12 cellular contexts compared by ENCODE assay signal in genomic region chr13:89307278-89307677, GRCh38.
"Had no signal": no experiment of that assay in that cellular context is flagged by ENCODE, and none has a peak within 500 bp of the region (broad histone marks: within the 10 kb centered on the region; RNA-seq: fewer than 3 reads in every experiment).

No MANE protein-coding gene starts in this region.

- H3K27ac ChIP-seq: cardiac muscle cell, left lung, pancreas, transverse colon, vagina had no signal

- H3K9me3 ChIP-seq: pancreas, transverse colon, vagina had no signal

- H3K4me3 ChIP-seq: cardiac muscle cell, left lung, pancreas, transverse colon, vagina had no signal

- DNase-seq: activated CD4-positive, alpha-beta memory T cell treated with anti-CD3 and anti-CD28 coated beads, Interleukin-2, amount 10 ng/mL, durations not matched to agents 7 days and 5 days; activated CD4-positive, alpha-beta T cell treated with anti-CD3 and anti-CD28 coated beads for 36 hours; activated effector memory CD4-positive, alpha-beta T cell treated with Interleukin-2 at 50 U/mL for 16 hours; activated T-cell treated with anti-CD3 and anti-CD28 coated beads, Interleukin-2, amount 50 U/mL, for 4 hours; left lung; naive B cell; pancreas; transverse colon had no signal

- H3K27me3 ChIP-seq: cardiac muscle cell, left lung, pancreas, transverse colon, vagina had no signal

- H3K4me1 ChIP-seq: left lung, pancreas, transverse colon, vagina had no signal

- ATAC-seq: activated CD4-positive, alpha-beta T cell treated with anti-CD3 and anti-CD28 coated beads for 36 hours; activated T-cell treated with anti-CD3 and anti-CD28 coated beads, Interleukin-2, amount 50 U/mL, for 4 hours; esophagus mucosa; left lung; pancreas; stimulated activated memory B cell treated with anti-CD40 and anti-IgM and Interleukin-4, amounts not matched to agents 10 μg/mL and 1 μg/mL and 100 μg/mL, for 72 hours had no signal
